ENCODE assay signal across 2 cellular contexts in genomic region chr7:81659697-81660395, GRCh38.
TF ChIP-seq lines count a peak whose summit lies in the region.

No MANE protein-coding gene starts in this region.

TF ChIP-seq in GM23338, 12 proteins besides CTCF, POLR2A, EP300 and RAD21 (continued from another document):
- no peak for TF ChIP-seq ETS1 (IDR thresholded peaks at IDR 0.05)
- no peak for TF ChIP-seq EZH2 (IDR thresholded peaks at IDR 0.05; ENCODE audit: low read depth, unreplicated experiment)
- TF ChIP-seq CREB1 (CRISPR knock-in tag; IDR thresholded peaks at IDR 0.05; ENCODE audit: low read depth), result no peak
- TF ChIP-seq NANOG (IDR thresholded peaks at IDR 0.05; ENCODE audit: borderline replicate concordance), result no peak
- TF ChIP-seq JUNB (IDR thresholded peaks at IDR 0.05; ENCODE audit: unreplicated experiment), result no peak
- TF ChIP-seq POLR2AphosphoS5 (IDR thresholded peaks at IDR 0.05; ENCODE audit: low read depth), result no peak
- TF ChIP-seq ZNF331 (CRISPR knock-in tag; IDR thresholded peaks at IDR 0.05; ENCODE audit: low read depth), result no peak
- TF ChIP-seq ZNF462 (CRISPR knock-in tag; IDR thresholded peaks at IDR 0.05), result no peak
- TF ChIP-seq REST (IDR thresholded peaks at IDR 0.05; ENCODE audit: unreplicated experiment), result no peak
- TF ChIP-seq STAT1 (IDR thresholded peaks at IDR 0.05; ENCODE audit: unreplicated experiment), result no peak
TF ChIP-seq in GM23338: peak in this region for 0.

TF ChIP-seq in WTC11, 78 proteins besides CTCF, POLR2A, EP300 and RAD21 (continued from another document):
- TF ChIP-seq JAZF1 (CRISPR knock-in tag; IDR thresholded peaks at IDR 0.05) (no peak), JUN (CRISPR knock-in tag; IDR thresholded peaks at IDR 0.05) (no peak), ZNF512 (CRISPR knock-in tag; IDR thresholded peaks at IDR 0.05; ENCODE audit: borderline replicate concordance) (no peak), MLX (CRISPR knock-in tag; IDR thresholded peaks at IDR 0.05) (no peak), AFF4 (CRISPR knock-in tag; IDR thresholded peaks at IDR 0.05; ENCODE audit: borderline replicate concordance) (no peak)
TF ChIP-seq in WTC11: peak in this region for 0.
